20 cellular contexts compared by ENCODE assay signal in genomic region chr2:24643051-24643450, GRCh38.
"Had no signal": no experiment of that assay in that cellular context is flagged by ENCODE, and none has a peak within 500 bp of the region (broad histone marks: within the 10 kb centered on the region; RNA-seq: fewer than 3 reads in every experiment).

No MANE protein-coding gene starts in this region.

- ATAC-seq: activated T-helper 17 cell treated with anti-CD3 and anti-CD28 coated beads, Interleukin-2, amount 50 U/mL, for 72 hours; T-helper 17 cell had no signal

- H3K27me3 Mint-ChIP-seq: activated B cell treated with CpG ODN at 0.5 μM for 24 hours; activated CD4-positive, alpha-beta memory T cell treated with anti-CD3 and anti-CD28 coated beads for 36 hours; activated CD4-positive, alpha-beta T cell treated with anti-CD3 and anti-CD28 coated beads, Interleukin-2, amount 10 ng/mL, durations not matched to agents 7 days and 5 days; activated naive CD8-positive, alpha-beta T cell; activated T-helper 17 cell treated with anti-CD3 and anti-CD28 coated beads, Interleukin-2, amount 50 U/mL, for 72 hours; central memory CD8-positive, alpha-beta T cell; T-helper 17 cell had no signal

- FAIRE-seq: bronchial epithelial cell had no signal

- H3K9me3 Mint-ChIP-seq: activated naive CD4-positive, alpha-beta T cell treated with anti-CD3 and anti-CD28 coated beads for 36 hours; central memory CD8-positive, alpha-beta T cell had no signal

- H3K27ac Mint-ChIP-seq: activated B cell treated with CpG ODN at 0.5 μM for 24 hours; activated CD4-positive, alpha-beta memory T cell treated with anti-CD3 and anti-CD28 coated beads for 36 hours; activated CD4-positive, alpha-beta T cell treated with anti-CD3 and anti-CD28 coated beads, Interleukin-2, amount 10 ng/mL, durations not matched to agents 7 days and 5 days; activated naive CD4-positive, alpha-beta T cell treated with anti-CD3 and anti-CD28 coated beads for 36 hours; activated naive CD8-positive, alpha-beta T cell; activated T-helper 17 cell treated with anti-CD3 and anti-CD28 coated beads, Interleukin-2, amount 50 U/mL, for 72 hours; T-helper 17 cell had no signal

- H3K4me3 Mint-ChIP-seq: activated B cell treated with CpG ODN at 0.5 μM for 24 hours; activated CD4-positive, alpha-beta memory T cell treated with anti-CD3 and anti-CD28 coated beads for 36 hours; activated CD4-positive, alpha-beta T cell treated with anti-CD3 and anti-CD28 coated beads, Interleukin-2, amount 10 ng/mL, durations not matched to agents 7 days and 5 days; activated naive CD4-positive, alpha-beta T cell treated with anti-CD3 and anti-CD28 coated beads for 36 hours; activated naive CD8-positive, alpha-beta T cell; activated T-helper 17 cell treated with anti-CD3 and anti-CD28 coated beads, Interleukin-2, amount 50 U/mL, for 72 hours; central memory CD8-positive, alpha-beta T cell; T-helper 17 cell had no signal

- DNase-seq: activated B cell treated with CpG ODN at 0.5 μM for 24 hours; activated CD4-positive, alpha-beta memory T cell treated with anti-CD3 and anti-CD28 coated beads for 36 hours; activated CD4-positive, alpha-beta T cell treated with anti-CD3 and anti-CD28 coated beads, Interleukin-2, amount 10 ng/mL, durations not matched to agents 7 days and 5 days; activated CD8-positive, alpha-beta memory T cell treated with anti-CD3 and anti-CD28 coated beads for 24 hours; activated gamma-delta T cell; activated naive CD4-positive, alpha-beta T cell treated with anti-CD3 and anti-CD28 coated beads for 36 hours; activated T-cell treated with anti-CD3 and anti-CD28 coated beads, Interleukin-2, amount 50 U/mL, for 48 hours; KG1; NCI-H1092; NCI-H1694 treated with DMSO at 0.1 percent for 48 hours; NCI-H226; NCI-H526; NCI-H82; SIG-M5; T-helper 17 cell; T1000 had no signal
